ENCODE assay signal across 27 cellular contexts in genomic region chr16:69775535-69775934, GRCh38.
"Had no signal": no experiment of that assay in that cellular context is flagged by ENCODE, and none has a peak within 500 bp of the region (broad histone marks: within the 10 kb centered on the region; RNA-seq: fewer than 3 reads in every experiment).

No MANE protein-coding gene starts in this region.

- ATAC-seq: K562, WTC11 had no signal

- H3K4me3 ChIP-seq: adrenal gland, K562, Peyer's patch had no signal

- H3K27ac Mint-ChIP-seq: activated naive CD8-positive, alpha-beta T cell treated with anti-CD3 and anti-CD28 coated beads, Interleukin-2, amount 10 ng/mL, durations not matched to agents 7 days and 5 days; activated T-helper 2 cell treated with anti-CD3 and anti-CD28 coated beads, Interferon-gamma antibody, Interleukin-2, Interleukin-4, amounts not matched to agents 10 μg/mL and 5 μg/mL and 100 μg/mL, durations not matched to agents 14 hours and 24 hours and 36 hours; T-helper 1 cell treated with Interleukin-12 subunit alpha and Interleukin-12 subunit beta and Interleukin-4 antibody, amounts not matched to agents 30 μg/mL and 1 μg/mL, for 36 hours; WTC11 had no signal

- H3K27me3 ChIP-seq: adrenal gland, Peyer's patch had no signal

- H3K27me3 Mint-ChIP-seq: activated naive CD8-positive, alpha-beta T cell treated with anti-CD3 and anti-CD28 coated beads, Interleukin-2, amount 10 ng/mL, durations not matched to agents 7 days and 5 days had no signal

- H3K4me1 Mint-ChIP-seq: WTC11 had no signal

- DNase-seq: activated CD4-positive, alpha-beta T cell treated with anti-CD3 and anti-CD28 coated beads for 48 hours; activated CD4-positive, alpha-beta T cell treated with anti-CD3 and anti-CD28 coated beads, Interleukin-2, amount 50 U/mL, for 4 hours; activated CD4-positive, CD25-positive, alpha-beta regulatory T cell treated with anti-CD3 and anti-CD28 coated beads, Interleukin-2, amount 50 U/mL, for 72 hours; activated CD8-positive, alpha-beta memory T cell treated with anti-CD3 and anti-CD28 coated beads for 24 hours; activated gamma-delta T cell treated with Interleukin-2 at 50 U/mL for 16 hours; activated naive CD4-positive, alpha-beta T cell treated with anti-CD3 and anti-CD28 coated beads, Interleukin-2, amount 50 U/mL, for 16 hours; activated naive CD8-positive, alpha-beta T cell treated with anti-CD3 and anti-CD28 coated beads, Interleukin-2, amount 10 ng/mL, durations not matched to agents 7 days and 5 days; activated T-cell treated with anti-CD3 and anti-CD28 coated beads, Interleukin-2, amount 50 U/mL, for 48 hours; adrenal gland; anterior cingulate cortex; cerebellar nuclear complex; Kasumi-1; NCI-H1105 treated with DMSO at 0.1 percent for 48 hours; NCI-H1436 treated with DMSO at 0.1 percent for 48 hours; NCI-H187; NCI-H2081; NCI-H510A treated with DMSO at 0.1 percent for 48 hours; NCI-H69; NK-92 treated with Interleukin-12 subunit alpha and Interleukin-12 subunit beta, amount 100 ng/mL, for 24 hours; Peyer's patch; Right ventricle myocardium superior; T-helper 9 cell had no signal

- H3K27ac ChIP-seq: adrenal gland, Peyer's patch, RWPE1 had no signal

- H3K4me3 Mint-ChIP-seq: activated naive CD8-positive, alpha-beta T cell treated with anti-CD3 and anti-CD28 coated beads, Interleukin-2, amount 10 ng/mL, durations not matched to agents 7 days and 5 days; T-helper 1 cell treated with Interleukin-12 subunit alpha and Interleukin-12 subunit beta and Interleukin-4 antibody, amounts not matched to agents 30 μg/mL and 1 μg/mL, for 36 hours; WTC11 had no signal

- H3K9me3 ChIP-seq: adrenal gland, Peyer's patch had no signal
